ENCODE assay signal across 11 cellular contexts in genomic region chr6:110529355-110529754, GRCh38. TPM values are rescaled to one million over a fixed set of nuclear protein-coding genes. Genes with fewer than 3 reads are reported as not detected.
DNase-seq lines count a peak whose midpoint lies in the region; ATAC-seq, FAIRE-seq and TF ChIP-seq lines count a peak whose summit lies in the region.
"Had no signal": no experiment of that assay in that cellular context is flagged by ENCODE, and none has a peak within 500 bp of the region (broad histone marks: within the 10 kb centered on the region; RNA-seq: fewer than 3 reads in every experiment).

No MANE protein-coding gene starts in this region.

- H3K23me2 ChIP-seq in H1 (ENCODE audit: low read depth, low read length): no peaks in the 10 kb centered on the region
- H3K23me2 ChIP-seq in H9 (ENCODE audit: insufficient read length, low read depth, low read length, poor library complexity, severe bottlenecking): no peaks in the 10 kb centered on the region

- H3K4me1 ChIP-seq in H1 (replicated peaks in 1 of 4; ENCODE audit: control insufficient read depth in 3 of 4, insufficient read depth in 4 of 4, low read length in 3 of 4) (peaks cover 0 to 2% (median 0%) of the 10 kb centered on the region in 4 experiments; a peak in 1 of 7 replicates), psoas muscle (no peaks in the 10 kb centered on the region), H9 (ENCODE audit: insufficient read depth, low read length) (no peaks in the 10 kb centered on the region)

- H3K18ac ChIP-seq in H1 (ENCODE audit: extremely low read depth, low read length) (no peak overlapping the region), H9 (ENCODE audit: insufficient read length, low read depth, low read length) (no peak overlapping the region)

- H3K4me3 ChIP-seq in H1 (ENCODE audit: extremely low read depth in 1 of 4, insufficient read depth in 2 of 4, low read depth in 3 of 4, low read length in 4 of 4) (no peak overlapping the region), psoas muscle (no peak overlapping the region)
- H3K4me3 ChIP-seq: gastrocnemius medialis had no signal

- no peak for TF ChIP-seq EP300 in H1 (IDR thresholded peaks at IDR 0.05; ENCODE audit: borderline replicate concordance in 1 of 2, low read depth in 2 of 2, low read length in 2 of 2)

- no peaks in the 10 kb centered on the region for H4K20me1 ChIP-seq in H1 (replicated peaks in 1 of 2; ENCODE audit: control insufficient read depth in 1 of 2, insufficient read depth in 2 of 2, low read length in 2 of 2)
- no peaks in the 10 kb centered on the region for H4K20me1 ChIP-seq in H9 (ENCODE audit: control insufficient read depth, insufficient read depth, insufficient read length)

- H2AK5ac ChIP-seq in H1 (ENCODE audit: low read depth, low read length): no peak overlapping the region
- H2AK5ac ChIP-seq in H9 (ENCODE audit: insufficient read length, low read length): no peak overlapping the region

- TF ChIP-seq CTCF in H1 (IDR thresholded peaks at IDR 0.05; ENCODE audit: control extremely low read depth in 1 of 3, insufficient read depth in 1 of 3, low read depth in 1 of 3, low read length in 3 of 3) (no peak), psoas muscle (IDR thresholded peaks at IDR 0.05) (no peak), H9 (conservative IDR thresholded peaks at IDR 0.05) (no peak)

- no peak overlapping the region for H4K5ac ChIP-seq in H1 (ENCODE audit: insufficient read length, low read depth, low read length)
- no peak overlapping the region for H4K5ac ChIP-seq in H9 (ENCODE audit: insufficient read length, low read depth, low read length)

- H3K4me3 Mint-ChIP-seq in H9: no peak overlapping the region
- H3K4me3 Mint-ChIP-seq: natural killer cell treated with Interleukin-12 subunit alpha and Interleukin-12 subunit beta and Interleukin-15 and Interleukin-18, amount 100 ng/mL, for 72 hours had no signal

- ATAC-seq in psoas muscle: peak in 3 of 4 donors; percentile 23 to 64 (median 39)
- ATAC-seq in HG03439 (IDR thresholded peaks at IDR 0.05; ENCODE audit: unreplicated experiment): no peak
- no peak for ATAC-seq in HG02973 (IDR thresholded peaks at IDR 0.05; ENCODE audit: unreplicated experiment)
- ATAC-seq: natural killer cell treated with Interleukin-12 subunit alpha and Interleukin-12 subunit beta and Interleukin-15 and Interleukin-18, amount 100 ng/mL, for 72 hours had no signal

- H3K27me3 ChIP-seq in H1 (replicated peaks in 1 of 4; ENCODE audit: control insufficient read depth in 3 of 4, extremely low read depth in 1 of 4, insufficient read depth in 3 of 4, low read length in 3 of 4) (no peaks in the 10 kb centered on the region), psoas muscle (ENCODE audit: insufficient read depth in 3 of 3, low read length in 2 of 3) (no peaks in the 10 kb centered on the region), H9 (ENCODE audit: insufficient read depth, low read length) (no peaks in the 10 kb centered on the region)
- H3K27me3 ChIP-seq: gastrocnemius medialis had no signal

- H3K79me1 ChIP-seq in H1 (ENCODE audit: low read depth, low read length) (no peaks in the 10 kb centered on the region), H9 (ENCODE audit: insufficient read depth, low read depth, low read length, poor library complexity, severe bottlenecking) (no peaks in the 10 kb centered on the region)

- CTCF ChIA-PET in H1 (lab: Charles Lee; ENCODE audit: partially characterized antibody): interaction anchor here (0.6 to 1.9 kb wide), 10 partner anchors 9 to 553 kb away, joined by 3 to 9 read pairs (median 3); no protein-coding TSS in a partner anchor

- peaks cover 0 to 7% (median 0%) of the 10 kb centered on the region in 3 experiments; a peak in 1 of 7 replicates for H3K36me3 Mint-ChIP-seq in H9 (ENCODE audit: insufficient read depth in 1 of 3, low read depth in 3 of 3)
- H3K36me3 Mint-ChIP-seq: natural killer cell treated with Interleukin-12 subunit alpha and Interleukin-12 subunit beta and Interleukin-15 and Interleukin-18, amount 100 ng/mL, for 72 hours had no signal

- no peak overlapping the region for H3K14ac ChIP-seq in H1 (ENCODE audit: insufficient read length)
- H3K14ac ChIP-seq in H9 (ENCODE audit: insufficient read depth, low read length): no peak overlapping the region

- FAIRE-seq in H1 (lab: Jason Lieb, UNC): no peak

- H2BK20ac ChIP-seq in H1 (ENCODE audit: low read length) (no peak overlapping the region), H9 (ENCODE audit: low read depth, low read length, poor library complexity, severe bottlenecking) (no peak overlapping the region)

- no peaks in the 10 kb centered on the region for H3K36me3 ChIP-seq in H1 (ENCODE audit: control insufficient read depth in 2 of 4, insufficient read depth in 4 of 4, low read length in 3 of 4)
- no peaks in the 10 kb centered on the region for H3K36me3 ChIP-seq in psoas muscle (ENCODE audit: insufficient read depth in 1 of 2, low read depth in 1 of 2)
- H3K36me3 ChIP-seq: gastrocnemius medialis had no signal

- no peak overlapping the region for H2BK5ac ChIP-seq in H1 (ENCODE audit: low read depth, low read length)
- no peak overlapping the region for H2BK5ac ChIP-seq in H9 (ENCODE audit: insufficient read length, low read length)

- H3K79me2 ChIP-seq in H1 (ENCODE audit: control insufficient read depth in 1 of 2, insufficient read depth in 2 of 2, low read length in 2 of 2): no peaks in the 10 kb centered on the region
- no peaks in the 10 kb centered on the region for H3K79me2 ChIP-seq in H9 (ENCODE audit: insufficient read depth, low read length)

- H2BK120ac ChIP-seq in H1 (replicated peaks; ENCODE audit: low read depth, low read length) (no peak overlapping the region), H9 (ENCODE audit: low read depth, low read length, poor library complexity, severe bottlenecking) (no peak overlapping the region)

- H3K9me3 ChIP-seq in H1 (ENCODE audit: insufficient read depth in 2 of 2, low read depth in 1 of 2, low read length in 1 of 2) (no peaks in the 10 kb centered on the region), psoas muscle (no peaks in the 10 kb centered on the region), H9 (ENCODE audit: control insufficient read depth, low read depth, low read length) (no peaks in the 10 kb centered on the region)
- H3K9me3 ChIP-seq: gastrocnemius medialis had no signal

- H2AFZ ChIP-seq in H1 (ENCODE audit: low read length): no peak overlapping the region
- H2AFZ ChIP-seq in H9 (ENCODE audit: low read length): no peak overlapping the region

- H3K56ac ChIP-seq in H1 (replicated peaks; ENCODE audit: insufficient read length, low read depth, low read length): no peak overlapping the region
- H3K56ac ChIP-seq in H9 (ENCODE audit: insufficient read length, low read depth, low read length): no peak overlapping the region

- H3K27ac Mint-ChIP-seq in H9: no peak overlapping the region
- H3K27ac Mint-ChIP-seq: natural killer cell treated with Interleukin-12 subunit alpha and Interleukin-12 subunit beta and Interleukin-15 and Interleukin-18, amount 100 ng/mL, for 72 hours had no signal

- TF ChIP-seq POLR2A in H1 (IDR thresholded peaks at IDR 0.05; ENCODE audit: control extremely low read depth in 1 of 2, low read depth in 2 of 2, low read length in 2 of 2): no peak

- H3K23ac ChIP-seq in H1 (ENCODE audit: insufficient read length): no peak overlapping the region
- H3K23ac ChIP-seq in H9 (ENCODE audit: insufficient read length, low read depth, low read length): no peak overlapping the region

- H4K91ac ChIP-seq in H1 (replicated peaks; ENCODE audit: insufficient read length, low read length) (no peak overlapping the region), H9 (ENCODE audit: insufficient read length, low read depth, low read length) (no peak overlapping the region)

- intact Hi-C loops in psoas muscle (cut with DNase I): loop anchor here (10.0 kb wide), 2 partner anchors 425 to 685 kb away; partner anchors contain the start of gene GTF3C6 (in 1 of the 2)

- peaks cover 5 to 6% of the 10 kb centered on the region in 2 experiments for H3K9me3 Mint-ChIP-seq in H9
- H3K9me3 Mint-ChIP-seq: natural killer cell treated with Interleukin-12 subunit alpha and Interleukin-12 subunit beta and Interleukin-15 and Interleukin-18, amount 100 ng/mL, for 72 hours had no signal

- TF ChIP-seq RAD21 in H1 (IDR thresholded peaks at IDR 0.05 in 1 of 2, conservative IDR thresholded peaks at IDR 0.05 in 1 of 2; ENCODE audit: low read depth in 2 of 2, low read length in 2 of 2): no peak

- H4K8ac ChIP-seq in H1 (ENCODE audit: extremely low read depth, insufficient read depth, low read length) (no peak overlapping the region), H9 (replicated peaks; ENCODE audit: insufficient read length, low read depth, low read length) (no peak overlapping the region)

- H3K4ac ChIP-seq in H1 (replicated peaks; ENCODE audit: insufficient read length, low read depth, low read length) (no peak overlapping the region), H9 (ENCODE audit: low read depth, low read length) (no peak overlapping the region)

- no peak overlapping the region for H2BK15ac ChIP-seq in H1 (ENCODE audit: low read length)
- no peak overlapping the region for H2BK15ac ChIP-seq in H9 (ENCODE audit: low read depth, low read length)

- WGBS in H1 (ENCODE audit: extremely low coverage in 1 of 2, insufficient coverage in 1 of 2, insufficient read length in 1 of 2, insufficient replicate concordance in 2 of 2, low coverage in 1 of 2, low lambda C conversion rate in 2 of 2, missing lambda C conversion rate in 1 of 2), 2 experiments: 93% methylated on average over 5 of the region's 5 CpGs; no CpG with 5 or more reads in 1 of the 2 experiments
- 65 to 70% (median 70%) methylated on average over 5 of the region's 5 CpGs for WGBS in psoas muscle, 3 donors
- no CpG with 5 or more reads among the region's 5 CpGs for WGBS in H9 (ENCODE audit: extremely low coverage, insufficient read length, low lambda C conversion rate)

- peak; percentile 56 for DNase-seq in GF-D8 (lab: John Stamatoyannopoulos, UW)
- DNase-seq in NCI-H69 (lab: John Stamatoyannopoulos, UW): peak; percentile 16
- no peak for DNase-seq in H1 (ENCODE audit: low read depth in 1 of 2, low spot score in 2 of 2)
- no peak for DNase-seq in psoas muscle
- DNase-seq in H9: no peak
- DNase-seq: activated naive CD4-positive, alpha-beta T cell treated with anti-CD3 and anti-CD28 coated beads, Interleukin-2, amount 50 U/mL, for 16 hours; gastrocnemius medialis; NCI-H2227 treated with DMSO at 0.1 percent for 48 hours had no signal

- no peaks in the 10 kb centered on the region for H3K27me3 Mint-ChIP-seq in H9 (ENCODE audit: low read depth)

- H3T11ph ChIP-seq in H9 (ENCODE audit: low read length): no peak overlapping the region

- peaks cover 5% of the 10 kb centered on the region in 2 experiments for H3K4me1 Mint-ChIP-seq in H9

- no peak overlapping the region for H3K9ac ChIP-seq in H1 (replicated peaks in 1 of 4; ENCODE audit: extremely low read depth in 1 of 4, low read depth in 3 of 4, low read length in 3 of 4)
- H3K9ac ChIP-seq in H9 (ENCODE audit: extremely low read depth, insufficient read length, low read length): no peak overlapping the region

- no peak overlapping the region for H3K4me2 ChIP-seq in H1 (ENCODE audit: insufficient read depth in 1 of 2, low read depth in 2 of 2, low read length in 2 of 2)
- H3K4me2 ChIP-seq in H9 (ENCODE audit: insufficient read depth, insufficient read length, low read length): no peak overlapping the region

- no peak overlapping the region for H3K27ac ChIP-seq in H1 (ENCODE audit: low read depth, low read length)
- H3K27ac ChIP-seq in psoas muscle: no peak overlapping the region
- no peak overlapping the region for H3K27ac ChIP-seq in H9 (ENCODE audit: insufficient read length, low read depth, low read length)

- POLR2A ChIA-PET in H1 (lab: Charles Lee; ENCODE audit: partially characterized antibody): no interaction called here

- H2BK12ac ChIP-seq in H1 (ENCODE audit: low read depth, low read length) (0 out of 2 replicates have a peak overlapping the region, but pooled peaks have one; percentile 31), H9 (ENCODE audit: insufficient read length, low read depth, low read length) (no peak overlapping the region)

RNA-seq across cellular contexts. Expression of gene SLC22A16, which starts 52.9 kb away (rescaled TPM):
- total RNA-seq in H1 (2021; fragmentation: NEBNext Ultra II Directional; extraction: Animal tissue kit (Norgen Biotek cat#: 25700)): not detected in 2 replicates
- not detected in 2 replicates for polyA plus RNA-seq in H1 (2011; rRNA removed)
- not detected for polyA plus RNA-seq in H1 (2011; cell fraction: cytosol; rRNA removed)
- not detected for polyA plus RNA-seq in H1 (2011; cell fraction: nucleus; rRNA removed)
- polyA plus RNA-seq in H1 (2012, experiment 1 of 2): not detected in 4 replicates
- not detected for polyA plus RNA-seq in H1 (2012, experiment 2 of 2)
- polyA plus RNA-seq in H1 (2013, experiment 1 of 2): not detected
- polyA plus RNA-seq in H1 (2013, experiment 2 of 2): not detected
- not detected in 2 replicates for polyA minus RNA-seq in H1 (2011; rRNA and poly(A)+ RNA removed)
- not detected for polyA minus RNA-seq in H1 (2011; cell fraction: cytosol; rRNA and poly(A)+ RNA removed)
- polyA minus RNA-seq in H1 (2011; cell fraction: nucleus; rRNA and poly(A)+ RNA removed): not detected
- total RNA-seq in psoas muscle: not detected
- polyA plus RNA-seq in psoas muscle: under 1 TPM in 2 of 3 donors, not detected in 1; 0.03 to 0.07 TPM
- not detected in 2 replicates for total RNA-seq in H9 (2021)
- total RNA-seq: gastrocnemius medialis; natural killer cell treated with Interleukin-12 subunit alpha and Interleukin-12 subunit beta and Interleukin-15 and Interleukin-18, amount 100 ng/mL, for 72 hours had no signal

Comparison
In these comparisons a context has a peak if more than half of its experiments do, and no peak if none do; other contexts are left out.
1. DNase-seq: peak in GF-D8 (single experiment) and NCI-H69 (single experiment); none in H1 (0 of 2), psoas muscle (0 of 2) and H9 (single experiment).
2. ATAC-seq: peak in psoas muscle (3 of 4); none in HG03439 (single experiment) and HG02973 (single experiment).